In genomic region chr17:1006054-1006453, GRCh38 we compare ENCODE assay signal across 11 cellular contexts. TPM values are rescaled to one million over a fixed set of nuclear protein-coding genes. Genes with fewer than 3 reads are reported as not detected.
DNase-seq lines count a peak whose midpoint lies in the region; ATAC-seq and TF ChIP-seq lines count a peak whose summit lies in the region.
"Had no signal": no experiment of that assay in that cellular context is flagged by ENCODE, and none has a peak within 500 bp of the region (broad histone marks: within the 10 kb centered on the region; RNA-seq: fewer than 3 reads in every experiment).

No MANE protein-coding gene starts in this region.

- H3K27ac ChIP-seq in colonic mucosa (peak overlapping the region; percentile 30), thymus (ENCODE audit: low read depth) (peak overlapping the region; percentile 59)

- peaks cover 20% of the 10 kb centered on the region for H3K36me3 ChIP-seq in colonic mucosa
- peaks cover 6% of the 10 kb centered on the region for H3K36me3 ChIP-seq in mucosa of descending colon (ENCODE audit: low read depth)
- peaks cover 59% of the 10 kb centered on the region for H3K36me3 ChIP-seq in thymus (ENCODE audit: control insufficient read depth, insufficient read depth)

- ATAC-seq in mucosa of descending colon (peak; percentile 76), GM19395 (IDR thresholded peaks at IDR 0.05; ENCODE audit: unreplicated experiment) (no peak)

- H3K27me3 ChIP-seq in colonic mucosa (no peaks in the 10 kb centered on the region), thymus (ENCODE audit: control insufficient read depth, insufficient read depth) (no peaks in the 10 kb centered on the region)

- WGBS in thymus: 75% methylated on average over 16 of the region's 16 CpGs

- H3K9me3 ChIP-seq in colonic mucosa: no peaks in the 10 kb centered on the region
- no peaks in the 10 kb centered on the region for H3K9me3 ChIP-seq in mucosa of descending colon
- no peaks in the 10 kb centered on the region for H3K9me3 ChIP-seq in thymus (ENCODE audit: control insufficient read depth)

- peak overlapping the region in 1 of 2 donors; percentile 67 for H3K9ac ChIP-seq in colonic mucosa (ENCODE audit: low read depth in 2 of 2, low read length in 2 of 2)

- DNase-seq in NCI-H1105 treated with DMSO at 0.1 percent for 48 hours (lab: John Stamatoyannopoulos, UW) (peak; percentile 0), NCI-H1105 (lab: John Stamatoyannopoulos, UW) (no peak), colonic mucosa (peak; percentile 71), mucosa of descending colon (peak; percentile 52 to 83 (median 74)), OCI-M1 (lab: John Stamatoyannopoulos, UW) (no peak), AG20443 (ENCODE audit: low spot score) (no peak)
- DNase-seq: 8988T; mesendoderm; stimulated activated CD4-positive, alpha-beta T cell treated with anti-CD3 and anti-CD28 coated beads, Interleukin-12 subunit alpha, Interleukin-12 subunit beta, amount 100 ng/mL, for 4 hours had no signal

- intact Hi-C loops in colonic mucosa (cut with DNase I) (loop anchor here (5.0 kb wide), 1 partner anchor 51 kb away; no protein-coding TSS in a partner anchor), mucosa of descending colon (cut with DNase I, micrococcal nuclease) (loop anchor here in 1 of 2 donors (10.0 kb wide), 1 partner anchor 49 kb away; no protein-coding TSS in a partner anchor)

- no peak overlapping the region for H3K4me3 ChIP-seq in colonic mucosa
- no peak overlapping the region for H3K4me3 ChIP-seq in mucosa of descending colon
- H3K4me3 ChIP-seq in thymus (ENCODE audit: low read length): no peak overlapping the region

- H3K4me1 ChIP-seq in colonic mucosa: no peaks in the 10 kb centered on the region
- H3K4me1 ChIP-seq in mucosa of descending colon (ENCODE audit: low read depth): peaks cover 8% of the 10 kb centered on the region
- peaks cover 22% of the 10 kb centered on the region for H3K4me1 ChIP-seq in thymus (ENCODE audit: control insufficient read depth, insufficient read depth, low read length)

- TF ChIP-seq CTCF in colonic mucosa (IDR thresholded peaks at IDR 0.05) (no peak), mucosa of descending colon (IDR thresholded peaks at IDR 0.05) (no peak)

RNA-seq across cellular contexts. Expression of gene TIMM22, which starts 9.1 kb away (rescaled TPM):
- 10 to 100 TPM in 1 of 2 donors, 1 to 10 TPM in 1; 8.3 to 12.8 TPM for total RNA-seq in colonic mucosa
- 10 to 100 TPM in 2 of 3 donors, 1 to 10 TPM in 1; 8.2 to 11.4 (median 10.1) TPM for total RNA-seq in mucosa of descending colon
- 7.1 TPM for polyA plus RNA-seq in thymus

RNA-seq across cellular contexts. Expression of gene NXN, which starts 26.5 kb away (rescaled TPM):
- total RNA-seq in colonic mucosa (10 to 100 TPM in 1 of 2 donors, 1 to 10 TPM in 1; 2.6 to 16.3 TPM), mucosa of descending colon (10 to 100 TPM in 1 of 3 donors, 1 to 10 TPM in 2; 5.3 to 98.1 (median 9.7) TPM)
- polyA plus RNA-seq in thymus: 25.7 TPM

Comparison
In these comparisons a context has a peak if more than half of its experiments do, and no peak if none do; other contexts are left out.
1. DNase-seq: peak in NCI-H1105 treated with DMSO at 0.1 percent for 48 hours (single experiment), colonic mucosa (single experiment) and mucosa of descending colon (3 of 3); none in NCI-H1105 (single experiment), OCI-M1 (single experiment) and AG20443 (single experiment).